In genomic region chr1:8217011-8217711, GRCh38 we compare ENCODE assay signal across 1 cellular context.
TF ChIP-seq lines count a peak whose summit lies in the region.

No MANE protein-coding gene starts in this region.

TF ChIP-seq in liver, 16 proteins besides CTCF, POLR2A, EP300 and RAD21 (continued from another document):
- TF ChIP-seq, protein P1, sequence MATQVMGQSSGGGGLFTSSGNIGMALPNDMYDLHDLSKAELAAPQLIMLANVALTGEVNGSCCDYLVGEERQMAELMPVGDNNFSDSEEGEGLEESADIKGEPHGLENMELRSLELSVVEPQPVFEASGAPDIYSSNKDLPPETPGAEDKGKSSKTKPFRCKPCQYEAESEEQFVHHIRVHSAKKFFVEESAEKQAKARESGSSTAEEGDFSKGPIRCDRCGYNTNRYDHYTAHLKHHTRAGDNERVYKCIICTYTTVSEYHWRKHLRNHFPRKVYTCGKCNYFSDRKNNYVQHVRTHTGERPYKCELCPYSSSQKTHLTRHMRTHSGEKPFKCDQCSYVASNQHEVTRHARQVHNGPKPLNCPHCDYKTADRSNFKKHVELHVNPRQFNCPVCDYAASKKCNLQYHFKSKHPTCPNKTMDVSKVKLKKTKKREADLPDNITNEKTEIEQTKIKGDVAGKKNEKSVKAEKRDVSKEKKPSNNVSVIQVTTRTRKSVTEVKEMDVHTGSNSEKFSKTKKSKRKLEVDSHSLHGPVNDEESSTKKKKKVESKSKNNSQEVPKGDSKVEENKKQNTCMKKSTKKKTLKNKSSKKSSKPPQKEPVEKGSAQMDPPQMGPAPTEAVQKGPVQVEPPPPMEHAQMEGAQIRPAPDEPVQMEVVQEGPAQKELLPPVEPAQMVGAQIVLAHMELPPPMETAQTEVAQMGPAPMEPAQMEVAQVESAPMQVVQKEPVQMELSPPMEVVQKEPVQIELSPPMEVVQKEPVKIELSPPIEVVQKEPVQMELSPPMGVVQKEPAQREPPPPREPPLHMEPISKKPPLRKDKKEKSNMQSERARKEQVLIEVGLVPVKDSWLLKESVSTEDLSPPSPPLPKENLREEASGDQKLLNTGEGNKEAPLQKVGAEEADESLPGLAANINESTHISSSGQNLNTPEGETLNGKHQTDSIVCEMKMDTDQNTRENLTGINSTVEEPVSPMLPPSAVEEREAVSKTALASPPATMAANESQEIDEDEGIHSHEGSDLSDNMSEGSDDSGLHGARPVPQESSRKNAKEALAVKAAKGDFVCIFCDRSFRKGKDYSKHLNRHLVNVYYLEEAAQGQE (IDR thresholded peaks at IDR 0.05), result peak; percentile 29
- TF ChIP-seq RXRA (IDR thresholded peaks at IDR 0.05) (peak in 1 of 2 donors; percentile 11), SP1 (IDR thresholded peaks at IDR 0.05) (no peak), JUND (IDR thresholded peaks at IDR 0.05) (no peak)
